8 cellular contexts compared by ENCODE assay signal in genomic region chr1:221708076-221708571, GRCh38. TPM values are rescaled to one million over a fixed set of nuclear protein-coding genes. Genes with fewer than 3 reads are reported as not detected.
DNase-seq lines count a peak whose midpoint lies in the region; ATAC-seq, FAIRE-seq and TF ChIP-seq lines count a peak whose summit lies in the region.

No MANE protein-coding gene starts in this region.

- no peak overlapping the region for H2AFZ ChIP-seq in neural progenitor cell (replicated peaks)
- H2AFZ ChIP-seq in neuronal stem cell (ENCODE audit: low read length) = no peak overlapping the region

- H2BK5ac ChIP-seq in neuronal stem cell (ENCODE audit: low read length) = no peak overlapping the region

- H3K14ac ChIP-seq in neuronal stem cell (ENCODE audit: low read length) = no peak overlapping the region

- H2BK12ac ChIP-seq in neuronal stem cell (ENCODE audit: low read length) = no peak overlapping the region

- no peaks in the 10 kb centered on the region for H3K79me1 ChIP-seq in neuronal stem cell (ENCODE audit: low read depth, low read length)

- WGBS in neuronal stem cell (ENCODE audit: extremely low coverage in 2 of 2, insufficient read length in 2 of 2, insufficient replicate concordance in 1 of 2), 2 donors = no CpG with 5 or more reads among the region's 5 CpGs

- no peaks in the 10 kb centered on the region for H3K9me3 Mint-ChIP-seq in neural progenitor cell

- FAIRE-seq in RCC 7860 (lab: Jason Lieb, UNC) = peak; percentile 67

- H3K9me3 ChIP-seq in neural progenitor cell (ENCODE audit: low read depth) (no peaks in the 10 kb centered on the region), neuronal stem cell (replicated peaks in 1 of 2; ENCODE audit: control insufficient read depth in 2 of 2, insufficient read depth in 1 of 2, low read depth in 1 of 2, low read length in 2 of 2) (no peaks in the 10 kb centered on the region)

- H3K4me1 Mint-ChIP-seq in neural progenitor cell = peaks cover 19% of the 10 kb centered on the region

- TF ChIP-seq CTCF in brain microvascular endothelial cell (IDR thresholded peaks at IDR 0.05; ENCODE audit: low read depth, low read length, missing control alignments) (no peak), neural progenitor cell (IDR thresholded peaks at IDR 0.05) (no peak)

- no peaks in the 10 kb centered on the region for H3K36me3 ChIP-seq in brain microvascular endothelial cell (replicated peaks)
- H3K36me3 ChIP-seq in neural progenitor cell = no peaks in the 10 kb centered on the region
- H3K36me3 ChIP-seq in neuronal stem cell (replicated peaks in 1 of 2; ENCODE audit: control insufficient read depth in 2 of 2, insufficient read depth in 2 of 2, low read length in 2 of 2) = no peaks in the 10 kb centered on the region

- peak overlapping the region; percentile 44 for H3K4me2 ChIP-seq in neural progenitor cell
- H3K4me2 ChIP-seq in neuronal stem cell (ENCODE audit: insufficient read depth, low read length, poor library complexity, severe bottlenecking) = no peak overlapping the region

- H2BK120ac ChIP-seq in neuronal stem cell (ENCODE audit: low read depth, low read length) = no peak overlapping the region

- H3K4me3 ChIP-seq in brain microvascular endothelial cell (ENCODE audit: low read depth, low read length) (no peak overlapping the region), neural progenitor cell (no peak overlapping the region), neuronal stem cell (ENCODE audit: low read length in 2 of 2) (no peak overlapping the region)

- no peak overlapping the region for H4K91ac ChIP-seq in neuronal stem cell (ENCODE audit: low read depth, low read length, poor library complexity)

- H3K9ac ChIP-seq in neural progenitor cell (no peak overlapping the region), neuronal stem cell (ENCODE audit: low read depth, low read length, poor library complexity) (no peak overlapping the region)

- in situ Hi-C loops in brain microvascular endothelial cell (cut with HindIII; ENCODE audit: low pct_ligation_motif_present, low sequenced_read_pairs) = no loop called here

- peaks cover 16% of the 10 kb centered on the region for H3K4me1 ChIP-seq in neural progenitor cell
- H3K4me1 ChIP-seq in neuronal stem cell (ENCODE audit: control insufficient read depth in 2 of 2, insufficient read depth in 1 of 2, low read depth in 1 of 2, low read length in 2 of 2) = peaks cover 7 to 9% of the 10 kb centered on the region in 2 donors

- no peaks in the 10 kb centered on the region for H4K20me1 ChIP-seq in neural progenitor cell (ENCODE audit: low read depth)

- no peak overlapping the region for H2BK15ac ChIP-seq in neuronal stem cell (ENCODE audit: low read length)

- H3K27me3 Mint-ChIP-seq in neural progenitor cell (ENCODE audit: insufficient read depth, low read depth) = no peaks in the 10 kb centered on the region

- H3K23ac ChIP-seq in neuronal stem cell (ENCODE audit: low read depth, low read length, poor library complexity) = no peak overlapping the region

- peaks cover 2% of the 10 kb centered on the region for H3K36me3 Mint-ChIP-seq in neural progenitor cell

- peak; percentile 66 for ATAC-seq in HG02973 (IDR thresholded peaks at IDR 0.05; ENCODE audit: unreplicated experiment)

- no peak overlapping the region for H3K27ac Mint-ChIP-seq in neural progenitor cell

- no peak overlapping the region for H3K18ac ChIP-seq in neuronal stem cell (ENCODE audit: low read length)

- no peak overlapping the region for H2AK5ac ChIP-seq in neuronal stem cell (ENCODE audit: low read depth, low read length)

- H3K27me3 ChIP-seq in brain microvascular endothelial cell (replicated peaks) (no peaks in the 10 kb centered on the region), neural progenitor cell (no peaks in the 10 kb centered on the region), neuronal stem cell (ENCODE audit: control insufficient read depth in 3 of 3, insufficient read depth in 3 of 3, low read depth in 1 of 3, low read length in 3 of 3) (no peaks in the 10 kb centered on the region)

- H3K4me3 Mint-ChIP-seq in neural progenitor cell = no peak overlapping the region

- H3K4ac ChIP-seq in neuronal stem cell (ENCODE audit: low read length) = no peak overlapping the region

- H3K79me2 ChIP-seq in neural progenitor cell (ENCODE audit: low read depth) = no peaks in the 10 kb centered on the region

- H4K8ac ChIP-seq in neuronal stem cell (ENCODE audit: low read depth, low read length) = no peak overlapping the region

- no peak overlapping the region for H3K27ac ChIP-seq in brain microvascular endothelial cell
- H3K27ac ChIP-seq in neural progenitor cell = no peak overlapping the region
- H3K27ac ChIP-seq in neuronal stem cell (replicated peaks; ENCODE audit: low read length) = no peak overlapping the region

- DNase-seq in stimulated activated naive CD4-positive, alpha-beta T cell treated with Interleukin-2 at 50 U/mL for 16 hours (lab: John Stamatoyannopoulos, UW) = peak; percentile 45
- DNase-seq in stimulated activated naive CD4-positive, alpha-beta T cell (lab: John Stamatoyannopoulos, UW) = no peak
- DNase-seq in RCC 7860 (ENCODE audit: low spot score) = peak; percentile 64
- DNase-seq in brain microvascular endothelial cell = peak; percentile 38
- no peak for DNase-seq in neural progenitor cell (ENCODE audit: low spot score)
- DNase-seq in NCI-H524 (lab: John Stamatoyannopoulos, UW) = no peak
- DNase-seq in neuronal stem cell (ENCODE audit: low spot score) = no peak

- H3F3A ChIP-seq in neural progenitor cell (ENCODE audit: low read depth) = no peaks in the 10 kb centered on the region

RNA-seq across cellular contexts. Expression of gene DUSP10, which starts 33.8 kb away (rescaled TPM):
- 2.4 and 2.6 TPM in 2 replicates for total RNA-seq in neural progenitor cell (ENCODE audit: low replicate concordance)
- 1.8 TPM for polyA plus RNA-seq in neuronal stem cell (2013, experiment 1 of 2)
- 1.5 TPM for polyA plus RNA-seq in neuronal stem cell (2013, experiment 2 of 2)

Comparison
In these comparisons a context has a peak if more than half of its experiments do, and no peak if none do; other contexts are left out.
1. DNase-seq: peak in stimulated activated naive CD4-positive, alpha-beta T cell treated with Interleukin-2 at 50 U/mL for 16 hours (single experiment), RCC 7860 (single experiment) and brain microvascular endothelial cell (single experiment); none in stimulated activated naive CD4-positive, alpha-beta T cell (0 of 6), neural progenitor cell (single experiment), NCI-H524 (0 of 2) and neuronal stem cell (single experiment).